23 cellular contexts compared by ENCODE assay signal in the genomic region with DNA sequence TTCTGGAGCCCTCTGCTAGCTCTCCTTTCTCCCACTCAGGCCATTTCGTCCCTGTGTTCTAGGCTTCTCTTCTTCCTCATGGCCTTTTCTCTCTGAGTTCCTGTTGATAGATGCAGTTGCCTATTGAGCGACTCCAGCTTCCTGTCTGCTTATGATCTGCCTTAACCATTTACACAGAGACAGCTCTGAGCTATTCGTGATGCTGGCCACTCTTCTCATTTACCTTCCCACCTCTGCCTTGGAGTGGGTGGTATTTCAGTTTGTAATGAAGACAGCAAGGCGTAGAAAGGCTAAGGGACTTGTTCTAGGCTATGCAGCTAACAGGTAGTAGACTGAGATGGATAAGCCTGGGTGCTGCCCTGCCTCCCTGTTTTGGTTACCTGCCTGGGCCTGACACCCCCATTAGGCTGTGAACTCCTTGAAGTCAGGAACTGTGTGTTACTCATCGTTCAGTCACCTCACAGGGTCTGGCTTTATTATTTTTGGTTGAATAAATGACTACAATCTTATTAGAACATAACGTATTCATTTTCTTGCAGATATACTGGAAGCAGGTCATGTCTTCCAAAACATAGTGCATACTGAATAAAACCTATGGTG. TPM values are rescaled to one million over a fixed set of nuclear protein-coding genes. Genes with fewer than 3 reads are reported as not detected.
A peak's percentile ranks its signal among the peaks of the same experiment; 100 is the strongest.
DNase-seq lines count a peak whose midpoint lies in the region; ATAC-seq and TF ChIP-seq lines count a peak whose summit lies in the region.
"Had no signal": no experiment of that assay in that cellular context is flagged by ENCODE, and none has a peak within 500 bp of the region (broad histone marks: within the 10 kb centered on the region; RNA-seq: fewer than 3 reads in every experiment).

No MANE protein-coding gene starts in this region.

- H3K4me3 ChIP-seq in epithelial cell of esophagus (ENCODE audit: low read length), result no peak overlapping the region
- H3K4me3 ChIP-seq: right atrium auricular region, SJCRH30, upper lobe of right lung had no signal

- H3K4me1 Mint-ChIP-seq in activated naive CD4-positive, alpha-beta T cell treated with anti-CD3 and anti-CD28 coated beads, Interleukin-2, amount 50 U/mL, for 24 hours, result peaks cover 15% of the 10 kb centered on the region
- H3K4me1 Mint-ChIP-seq in activated CD8-positive, alpha-beta T cell treated with anti-CD3 and anti-CD28 coated beads, Interleukin-2, amount 10 ng/mL, durations not matched to agents 7 days and 5 days (ENCODE audit: low read depth), result peaks cover 6% of the 10 kb centered on the region
- H3K4me1 Mint-ChIP-seq in stimulated activated memory B cell treated with anti-CD40 and anti-IgM and Interleukin-4, amounts not matched to agents 10 μg/mL and 1 μg/mL and 100 μg/mL, for 72 hours, result no peaks in the 10 kb centered on the region

- CTCF ChIA-PET in activated CD8-positive, alpha-beta T cell treated with anti-CD3 and anti-CD28 coated beads, Interleukin-2, amount 10 ng/mL, durations not matched to agents 7 days and 5 days (lab: Charles Lee), result no interaction called here

- H3K27me3 Mint-ChIP-seq in activated naive CD4-positive, alpha-beta T cell treated with anti-CD3 and anti-CD28 coated beads, Interleukin-2, amount 50 U/mL, for 24 hours, result no peaks in the 10 kb centered on the region
- no peaks in the 10 kb centered on the region for H3K27me3 Mint-ChIP-seq in activated CD8-positive, alpha-beta T cell treated with anti-CD3 and anti-CD28 coated beads, Interleukin-2, amount 10 ng/mL, durations not matched to agents 7 days and 5 days (ENCODE audit: low read depth)
- no peaks in the 10 kb centered on the region for H3K27me3 Mint-ChIP-seq in stimulated activated memory B cell treated with anti-CD40 and anti-IgM and Interleukin-4, amounts not matched to agents 10 μg/mL and 1 μg/mL and 100 μg/mL, for 72 hours

- H3K27ac Mint-ChIP-seq in activated naive CD4-positive, alpha-beta T cell treated with anti-CD3 and anti-CD28 coated beads, Interleukin-2, amount 50 U/mL, for 24 hours, result no peak overlapping the region
- H3K27ac Mint-ChIP-seq in activated CD8-positive, alpha-beta T cell treated with anti-CD3 and anti-CD28 coated beads, Interleukin-2, amount 10 ng/mL, durations not matched to agents 7 days and 5 days, result peak overlapping the region; percentile 45
- H3K27ac Mint-ChIP-seq in stimulated activated memory B cell treated with anti-CD40 and anti-IgM and Interleukin-4, amounts not matched to agents 10 μg/mL and 1 μg/mL and 100 μg/mL, for 72 hours, result peak overlapping the region; percentile 11

- TF ChIP-seq CTCF in epithelial cell of esophagus (IDR thresholded peaks at IDR 0.05; ENCODE audit: insufficient read depth, low read depth, low read length, missing control alignments), result no peak

- H3K36me3 Mint-ChIP-seq in activated naive CD4-positive, alpha-beta T cell treated with anti-CD3 and anti-CD28 coated beads, Interleukin-2, amount 50 U/mL, for 24 hours, result peaks cover 18% of the 10 kb centered on the region
- peaks cover 40% of the 10 kb centered on the region for H3K36me3 Mint-ChIP-seq in activated CD8-positive, alpha-beta T cell treated with anti-CD3 and anti-CD28 coated beads, Interleukin-2, amount 10 ng/mL, durations not matched to agents 7 days and 5 days (ENCODE audit: low read depth)
- peaks cover 44% of the 10 kb centered on the region for H3K36me3 Mint-ChIP-seq in stimulated activated memory B cell treated with anti-CD40 and anti-IgM and Interleukin-4, amounts not matched to agents 10 μg/mL and 1 μg/mL and 100 μg/mL, for 72 hours

- DNase-seq in activated naive CD4-positive, alpha-beta T cell (lab: John Stamatoyannopoulos, UW), result no peak
- DNase-seq in activated CD8-positive, alpha-beta T cell treated with anti-CD3 and anti-CD28 coated beads, Interleukin-2, amount 10 ng/mL, durations not matched to agents 7 days and 5 days, result peak; percentile 19
- DNase-seq in epithelial cell of esophagus (ENCODE audit: low read depth) (peak; percentile 59), G401 (ENCODE audit: low spot score) (no peak), NOMO-1 treated with DMSO at 0.1 percent for 48 hours (lab: John Stamatoyannopoulos, UW; ENCODE audit: unreplicated experiment) (no peak)
- DNase-seq: activated T-cell treated with anti-CD3 and anti-CD28 coated beads, Interleukin-2, amount 50 U/mL, for 4 hours; anterior cingulate cortex; hypothalamus; mesendoderm; NCI-H1417 treated with DMSO at 0.1 percent for 48 hours; NCI-H69; SJCRH30; stimulated activated naive CD4-positive, alpha-beta T cell treated with Interleukin-2 at 50 U/mL for 16 hours; T-helper 9 cell; upper lobe of right lung had no signal

- no peaks in the 10 kb centered on the region for H3K9me3 Mint-ChIP-seq in activated naive CD4-positive, alpha-beta T cell treated with anti-CD3 and anti-CD28 coated beads, Interleukin-2, amount 50 U/mL, for 24 hours
- H3K9me3 Mint-ChIP-seq in activated CD8-positive, alpha-beta T cell treated with anti-CD3 and anti-CD28 coated beads, Interleukin-2, amount 10 ng/mL, durations not matched to agents 7 days and 5 days (ENCODE audit: insufficient read depth), result no peaks in the 10 kb centered on the region
- H3K9me3 Mint-ChIP-seq in stimulated activated memory B cell treated with anti-CD40 and anti-IgM and Interleukin-4, amounts not matched to agents 10 μg/mL and 1 μg/mL and 100 μg/mL, for 72 hours, result no peaks in the 10 kb centered on the region
- H3K9me3 Mint-ChIP-seq: activated T-cell treated with anti-CD3 and anti-CD28 coated beads, Interleukin-2, amount 50 U/mL, for 4 hours had no signal

- POLR2A ChIA-PET in activated CD8-positive, alpha-beta T cell treated with anti-CD3 and anti-CD28 coated beads, Interleukin-2, amount 10 ng/mL, durations not matched to agents 7 days and 5 days (lab: Charles Lee), result interaction anchor here (0.9 to 1.9 kb wide), 2 partner anchors 11 to 51 kb away, joined by 3 to 7 read pairs; partner anchors contain the start of gene SS18L2

- ATAC-seq in activated CD8-positive, alpha-beta T cell treated with anti-CD3 and anti-CD28 coated beads, Interleukin-2, amount 10 ng/mL, durations not matched to agents 7 days and 5 days, result no peak
- no peak for ATAC-seq in stimulated activated memory B cell treated with anti-CD40 and anti-IgM and Interleukin-4, amounts not matched to agents 10 μg/mL and 1 μg/mL and 100 μg/mL, for 72 hours
- ATAC-seq in GM19467 (IDR thresholded peaks at IDR 0.05; ENCODE audit: unreplicated experiment), result no peak
- ATAC-seq: activated CD4-positive, CD25-positive, alpha-beta regulatory T cell treated with anti-CD3 and anti-CD28 coated beads, Interleukin-2, amount 50 U/mL, for 24 hours; activated T-cell treated with anti-CD3 and anti-CD28 coated beads, Interleukin-2, amount 50 U/mL, for 4 hours; upper lobe of right lung had no signal

- in situ Hi-C loops in G401 (cut with HindIII; ENCODE audit: low sequenced_read_pairs), result no loop called here

- peak overlapping the region; percentile 73 for H3K4me3 Mint-ChIP-seq in activated naive CD4-positive, alpha-beta T cell treated with anti-CD3 and anti-CD28 coated beads, Interleukin-2, amount 50 U/mL, for 24 hours
- H3K4me3 Mint-ChIP-seq in activated CD8-positive, alpha-beta T cell treated with anti-CD3 and anti-CD28 coated beads, Interleukin-2, amount 10 ng/mL, durations not matched to agents 7 days and 5 days, result no peak overlapping the region
- no peak overlapping the region for H3K4me3 Mint-ChIP-seq in stimulated activated memory B cell treated with anti-CD40 and anti-IgM and Interleukin-4, amounts not matched to agents 10 μg/mL and 1 μg/mL and 100 μg/mL, for 72 hours
- H3K4me3 Mint-ChIP-seq: activated T-cell treated with anti-CD3 and anti-CD28 coated beads, Interleukin-2, amount 50 U/mL, for 4 hours had no signal

RNA-seq across cellular contexts. Expression of gene ZBTB47, which starts 12.6 kb away (rescaled TPM):
- under 1 TPM; 0.18 to 0.34 TPM for total RNA-seq in activated CD8-positive, alpha-beta T cell treated with anti-CD3 and anti-CD28 coated beads, Interleukin-2, amount 10 ng/mL, durations not matched to agents 7 days and 5 days
- 12.7 and 16.1 TPM in 2 replicates for total RNA-seq in G401 (2014; rRNA removed; shearing (Covaris generic))

RNA-seq across cellular contexts. Expression of gene NKTR, which starts 40.4 kb away (rescaled TPM):
- total RNA-seq in activated CD8-positive, alpha-beta T cell treated with anti-CD3 and anti-CD28 coated beads, Interleukin-2, amount 10 ng/mL, durations not matched to agents 7 days and 5 days, result 10 to 100 TPM; 85.9 to 90.3 TPM
- 9.5 and 23.6 TPM in 2 replicates for total RNA-seq in G401 (2014; rRNA removed; shearing (Covaris generic))

RNA-seq across cellular contexts. Expression of gene KLHL40, which starts 44.5 kb away (rescaled TPM):
- total RNA-seq in activated CD8-positive, alpha-beta T cell treated with anti-CD3 and anti-CD28 coated beads, Interleukin-2, amount 10 ng/mL, durations not matched to agents 7 days and 5 days, result not detected
- total RNA-seq in G401 (2014; rRNA removed; shearing (Covaris generic)), result not detected in 2 replicates
- total RNA-seq: activated T-cell treated with anti-CD3 and anti-CD28 coated beads, Interleukin-2, amount 50 U/mL, for 4 hours; Daoy; kidney epithelial cell; OCI-LY7; upper lobe of right lung had no signal

RNA-seq across cellular contexts. Expression of gene SS18L2, which starts 50.2 kb away (rescaled TPM):
- 10 to 100 TPM; 68.6 to 68.7 TPM for total RNA-seq in activated CD8-positive, alpha-beta T cell treated with anti-CD3 and anti-CD28 coated beads, Interleukin-2, amount 10 ng/mL, durations not matched to agents 7 days and 5 days
- 41.1 and 45.8 TPM in 2 replicates for total RNA-seq in G401 (2014; rRNA removed; shearing (Covaris generic))

RNA-seq across cellular contexts. Expression of gene SEC22C, which starts 59.1 kb away (rescaled TPM):
- total RNA-seq in activated CD8-positive, alpha-beta T cell treated with anti-CD3 and anti-CD28 coated beads, Interleukin-2, amount 10 ng/mL, durations not matched to agents 7 days and 5 days, result 10 to 100 TPM; 49.3 to 51.4 TPM
- total RNA-seq in G401 (2014; rRNA removed; shearing (Covaris generic)), result 83.4 and 84.3 TPM in 2 replicates

Comparison
In these comparisons a context has a peak if more than half of its experiments do, and no peak if none do; other contexts are left out.
1. DNase-seq: peak in activated CD8-positive, alpha-beta T cell treated with anti-CD3 and anti-CD28 coated beads, Interleukin-2, amount 10 ng/mL, durations not matched to agents 7 days and 5 days (single experiment) and epithelial cell of esophagus (single experiment); none in activated naive CD4-positive, alpha-beta T cell (0 of 4), G401 (single experiment) and NOMO-1 treated with DMSO at 0.1 percent for 48 hours (single experiment).
2. RNA of gene ZBTB47, which starts 12.6 kb away (total RNA-seq): 12.7 to 16.1 TPM in G401; 0.18 to 0.34 TPM in activated CD8-positive, alpha-beta T cell treated with anti-CD3 and anti-CD28 coated beads, Interleukin-2, amount 10 ng/mL, durations not matched to agents 7 days and 5 days; every median in the first group is over 10 times any median in the second.